1 cellular context compared by ENCODE assay signal in genomic region chr21:45506836-45507522, GRCh38.
TF ChIP-seq lines count a peak whose summit lies in the region.

No MANE protein-coding gene starts in this region.

TF ChIP-seq in WTC11, 78 proteins besides CTCF, POLR2A, EP300 and RAD21:
- no peak for TF ChIP-seq ZNF263 (CRISPR knock-in tag; IDR thresholded peaks at IDR 0.05; ENCODE audit: low read depth)
- TF ChIP-seq JUN (CRISPR knock-in tag; IDR thresholded peaks at IDR 0.05) = no peak
- TF ChIP-seq FOXP1 (CRISPR knock-in tag; IDR thresholded peaks at IDR 0.05; ENCODE audit: borderline replicate concordance) = no peak
- no peak for TF ChIP-seq ZBTB43 (CRISPR knock-in tag; IDR thresholded peaks at IDR 0.05)
- TF ChIP-seq ATF6 (CRISPR knock-in tag; IDR thresholded peaks at IDR 0.05) = no peak
- TF ChIP-seq NR2C2 (CRISPR knock-in tag; IDR thresholded peaks at IDR 0.05) = no peak
- no peak for TF ChIP-seq ZNF232 (CRISPR knock-in tag; IDR thresholded peaks at IDR 0.05)
- TF ChIP-seq NFYB (CRISPR knock-in tag; conservative IDR thresholded peaks at IDR 0.05; ENCODE audit: low read depth) = no peak
- TF ChIP-seq CBFB (CRISPR knock-in tag; IDR thresholded peaks at IDR 0.05; ENCODE audit: low read depth) = no peak
- no peak for TF ChIP-seq ZNF416 (CRISPR knock-in tag; IDR thresholded peaks at IDR 0.05)
- no peak for TF ChIP-seq RELA (CRISPR knock-in tag; IDR thresholded peaks at IDR 0.05; ENCODE audit: borderline replicate concordance)
- TF ChIP-seq USF2 (CRISPR knock-in tag; IDR thresholded peaks at IDR 0.05) = no peak
- no peak for TF ChIP-seq JAZF1 (CRISPR knock-in tag; IDR thresholded peaks at IDR 0.05)
- TF ChIP-seq TCF7 (CRISPR knock-in tag; IDR thresholded peaks at IDR 0.05; ENCODE audit: low read depth) = no peak
